In the genomic region with DNA sequence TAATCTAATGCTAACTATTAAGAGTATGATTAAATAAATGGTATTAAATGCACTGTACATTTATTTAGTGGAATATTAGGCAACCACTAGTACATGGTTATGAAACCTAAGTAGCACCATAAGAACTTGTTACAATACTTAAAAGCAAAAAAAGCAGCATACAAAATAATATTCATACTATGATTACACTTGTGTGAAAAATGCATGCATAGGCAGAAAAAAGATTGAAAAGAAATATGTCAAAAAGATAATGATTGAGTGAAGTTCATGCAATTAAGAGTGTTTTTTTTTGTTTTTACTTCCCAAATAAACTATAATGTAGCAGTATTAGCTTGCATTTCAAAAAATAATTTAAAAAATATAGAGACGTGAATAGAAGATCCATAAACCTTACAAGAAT, we compare ENCODE assay signal across 11 cellular contexts.
"Had no signal": no experiment of that assay in that cellular context is flagged by ENCODE, and none has a peak within 500 bp of the region (broad histone marks: within the 10 kb centered on the region; RNA-seq: fewer than 3 reads in every experiment).

No MANE protein-coding gene starts in this region.

- DNase-seq: GM23248, GOT3, H7, H9, HCEC 1CT, HFFc6 had no signal

- ATAC-seq: GM23338, HCT116 had no signal

- H3K27ac ChIP-seq: GM23248 had no signal

- H3K4me2 ChIP-seq: GM23338 had no signal

- H3K9ac ChIP-seq: GM23248 had no signal

- H3K36me3 ChIP-seq: HAP-1 had no signal

- H3K4me3 ChIP-seq: GM23248, GM23338, HAP-1 had no signal

- FAIRE-seq: H1, H54 had no signal

- H2AFZ ChIP-seq: GM23248, GM23338 had no signal

- H3K9me3 ChIP-seq: HAP-1 had no signal
